ENCODE assay signal across 14 cellular contexts in genomic region chr20:4546786-4547185, GRCh38.
A peak's percentile ranks its signal among the peaks of the same experiment; 100 is the strongest.
DNase-seq lines count a peak whose midpoint lies in the region; ATAC-seq, FAIRE-seq and TF ChIP-seq lines count a peak whose summit lies in the region.
"Had no signal": no experiment of that assay in that cellular context is flagged by ENCODE, and none has a peak within 500 bp of the region (broad histone marks: within the 10 kb centered on the region; RNA-seq: fewer than 3 reads in every experiment).

No MANE protein-coding gene starts in this region.

- no peaks in the 10 kb centered on the region for H3K4me1 Mint-ChIP-seq in immature natural killer cell
- H3K4me1 Mint-ChIP-seq: nephron progenitor cell had no signal

- H3K27me3 Mint-ChIP-seq in immature natural killer cell (ENCODE audit: low read depth in 3 of 3), result peaks cover 3 to 11% (median 4%) of the 10 kb centered on the region in 3 donors

- WGBS in small intestine, 3 donors, result 18 to 62% (median 39%) methylated on average over 2 of the region's 2 CpGs

- no peak overlapping the region for H3K27ac ChIP-seq in small intestine (ENCODE audit: low read depth in 1 of 2, low read length in 1 of 2)

- no peak for TF ChIP-seq POLR2A in H54 (IDR thresholded peaks at IDR 0.05; ENCODE audit: low read depth, low read length)
- TF ChIP-seq POLR2A in GM12892 (IDR thresholded peaks at IDR 0.05; ENCODE audit: low read depth, low read length), result no peak

- no peaks in the 10 kb centered on the region for H3K36me3 Mint-ChIP-seq in immature natural killer cell

- ATAC-seq in SK-N-SH treated with all-trans-retinoic acid at 6 μM for 48 hours (peak; percentile 88), HG03196 (IDR thresholded peaks at IDR 0.05; ENCODE audit: unreplicated experiment) (no peak)

- H3K36me3 ChIP-seq in small intestine (ENCODE audit: control insufficient read depth in 2 of 2, insufficient read depth in 2 of 2, low read length in 2 of 2), result no peaks in the 10 kb centered on the region

- no peak overlapping the region for H3K27ac Mint-ChIP-seq in immature natural killer cell
- H3K27ac Mint-ChIP-seq: nephron progenitor cell had no signal

- peaks cover 0 to under 1% of the 10 kb centered on the region in 2 donors for H3K27me3 ChIP-seq in small intestine (ENCODE audit: control insufficient read depth in 2 of 2, insufficient read depth in 2 of 2, low read length in 2 of 2)

- H3K9me3 Mint-ChIP-seq in immature natural killer cell, result no peaks in the 10 kb centered on the region
- H3K9me3 Mint-ChIP-seq: nephron progenitor cell had no signal

- DNase-seq in H54 (ENCODE audit: insufficient read length, low spot score), result peak; percentile 38
- DNase-seq in fibroblast of mammary gland (ENCODE audit: low read depth), result peak; percentile 89
- DNase-seq in small intestine, result peak; percentile 87
- DNase-seq in immature natural killer cell, result no peak
- no peak for DNase-seq in central memory CD4-positive, alpha-beta T cell
- DNase-seq in GM12892 (ENCODE audit: insufficient read length), result no peak
- DNase-seq: amygdala; DND-41; erythroblast; NCI-H2029; nephron progenitor cell; stimulated activated CD4-positive, alpha-beta T cell treated with anti-CD3 and anti-CD28 coated beads, Interleukin-15, amount 100 ng/mL, for 24 hours had no signal

- H3K4me3 Mint-ChIP-seq in immature natural killer cell, result no peak overlapping the region
- H3K4me3 Mint-ChIP-seq: nephron progenitor cell had no signal

- TF ChIP-seq CTCF in fibroblast of mammary gland (conservative IDR thresholded peaks at IDR 0.05; ENCODE audit: control insufficient read depth, insufficient read depth, low read depth, low read length), result no peak

- H3K4me1 ChIP-seq in small intestine (ENCODE audit: control insufficient read depth in 2 of 2, insufficient read depth in 1 of 2, low read depth in 1 of 2, low read length in 1 of 2), result peaks cover 4 to 5% of the 10 kb centered on the region in 2 donors

- FAIRE-seq in H54 (lab: Jason Lieb, UNC) (peak; percentile 94), small intestine (lab: Jason Lieb, UNC) (peak; percentile 81), GM12892 (lab: Jason Lieb, UNC) (no peak)

- no peaks in the 10 kb centered on the region for H3K9me3 ChIP-seq in small intestine (ENCODE audit: control insufficient read depth, low read depth)

- no peak overlapping the region for H3K4me3 ChIP-seq in fibroblast of mammary gland (ENCODE audit: control insufficient read depth, low read depth, low read length)
- H3K4me3 ChIP-seq in small intestine (ENCODE audit: low read depth in 1 of 2, low read length in 2 of 2), result no peak overlapping the region

TF ChIP-seq in SK-N-SH treated with all-trans-retinoic acid at 6 μM for 48 hours, 23 proteins besides CTCF, POLR2A, EP300 and RAD21:
- TF ChIP-seq CSRNP3 (CRISPR knock-in tag; IDR thresholded peaks at IDR 0.05) (no peak), ZNF70 (CRISPR knock-in tag; IDR thresholded peaks at IDR 0.05) (no peak), POU6F1 (CRISPR knock-in tag; IDR thresholded peaks at IDR 0.05; ENCODE audit: borderline replicate concordance, low read depth) (no peak), OSR1 (CRISPR knock-in tag; IDR thresholded peaks at IDR 0.05) (no peak), GLIS3 (CRISPR knock-in tag; IDR thresholded peaks at IDR 0.05) (no peak), RARB (CRISPR knock-in tag; IDR thresholded peaks at IDR 0.05) (no peak), SNAI2 (CRISPR knock-in tag; IDR thresholded peaks at IDR 0.05) (no peak), ARNTL (CRISPR knock-in tag; IDR thresholded peaks at IDR 0.05; ENCODE audit: borderline replicate concordance, low read depth) (no peak), ZNF8 (CRISPR knock-in tag; IDR thresholded peaks at IDR 0.05) (no peak), ISL1 (CRISPR knock-in tag; IDR thresholded peaks at IDR 0.05) (no peak), PATZ1 (CRISPR knock-in tag; IDR thresholded peaks at IDR 0.05; ENCODE audit: borderline replicate concordance) (no peak), TCF4 (CRISPR knock-in tag; IDR thresholded peaks at IDR 0.05; ENCODE audit: borderline replicate concordance) (no peak), CSDC2 (CRISPR knock-in tag; IDR thresholded peaks at IDR 0.05) (no peak), BACH2 (CRISPR knock-in tag; IDR thresholded peaks at IDR 0.05; ENCODE audit: borderline replicate concordance) (no peak), CREB5 (CRISPR knock-in tag; IDR thresholded peaks at IDR 0.05; ENCODE audit: low read depth) (no peak), ZFP30 (CRISPR knock-in tag; IDR thresholded peaks at IDR 0.05) (no peak), TSHZ2 (CRISPR knock-in tag; IDR thresholded peaks at IDR 0.05) (no peak)

Comparison
In these comparisons a context has a peak if more than half of its experiments do, and no peak if none do; other contexts are left out.
1. DNase-seq: peak in H54 (single experiment), fibroblast of mammary gland (single experiment) and small intestine (single experiment); none in immature natural killer cell (0 of 3), central memory CD4-positive, alpha-beta T cell (single experiment) and GM12892 (single experiment).